8 cellular contexts compared by ENCODE assay signal in genomic region chr10:15898046-15898445, GRCh38. TPM values are rescaled to one million over a fixed set of nuclear protein-coding genes. Genes with fewer than 3 reads are reported as not detected.
A peak's percentile ranks its signal among the peaks of the same experiment; 100 is the strongest.
DNase-seq lines count a peak whose midpoint lies in the region; ATAC-seq and TF ChIP-seq lines count a peak whose summit lies in the region.
"Had no signal": no experiment of that assay in that cellular context is flagged by ENCODE, and none has a peak within 500 bp of the region (broad histone marks: within the 10 kb centered on the region; RNA-seq: fewer than 3 reads in every experiment).

No MANE protein-coding gene starts in this region.

- H3K27ac Mint-ChIP-seq in neural progenitor cell: no peak overlapping the region

- H3K27me3 ChIP-seq in GM06990 (replicated peaks; ENCODE audit: control insufficient read depth, insufficient read depth, low read length) (peaks cover 2% of the 10 kb centered on the region; the same call in 1 of the 2 replicates), neural progenitor cell (no peaks in the 10 kb centered on the region)

- no peak for ATAC-seq in HG03521 (IDR thresholded peaks at IDR 0.05; ENCODE audit: unreplicated experiment)
- ATAC-seq in GM19035 (IDR thresholded peaks at IDR 0.05; ENCODE audit: unreplicated experiment): no peak

- H3K27me3 Mint-ChIP-seq in neural progenitor cell (ENCODE audit: insufficient read depth, low read depth): peaks cover 2% of the 10 kb centered on the region

- no peak overlapping the region for H2AFZ ChIP-seq in neural progenitor cell (replicated peaks)

- no peaks in the 10 kb centered on the region for H3K4me1 ChIP-seq in neural progenitor cell

- no peaks in the 10 kb centered on the region for H4K20me1 ChIP-seq in neural progenitor cell (ENCODE audit: low read depth)

- H3K36me3 ChIP-seq in GM06990 (ENCODE audit: control insufficient read depth, insufficient read depth, low read length) (no peaks in the 10 kb centered on the region), neural progenitor cell (no peaks in the 10 kb centered on the region)

- in situ Hi-C loops in astrocyte of the spinal cord (cut with HindIII; ENCODE audit: low sequenced_read_pairs): no loop called here

- TF ChIP-seq CTCF in GM06990 (IDR thresholded peaks at IDR 0.05; ENCODE audit: insufficient read depth, low read length, poor library complexity, severe bottlenecking): peak; percentile 26
- peak; percentile 27 for TF ChIP-seq CTCF in astrocyte of the spinal cord (IDR thresholded peaks at IDR 0.05; ENCODE audit: low read depth, low read length)
- peak; percentile 39 for TF ChIP-seq CTCF in neural progenitor cell (IDR thresholded peaks at IDR 0.05)

- H3K9ac ChIP-seq in neural progenitor cell: no peak overlapping the region

- H3K4me2 ChIP-seq in neural progenitor cell: no peak overlapping the region

- no peaks in the 10 kb centered on the region for H3K9me3 ChIP-seq in neural progenitor cell (ENCODE audit: low read depth)

- DNase-seq in GM06990 (ENCODE audit: extremely low read depth, insufficient read length) (no peak), HT1080 (ENCODE audit: low read depth) (peak; percentile 56), astrocyte of the spinal cord (ENCODE audit: low read depth, low spot score) (peak; percentile 5), neural progenitor cell (ENCODE audit: low spot score) (no peak), NCI-H446 treated with DMSO at 0.1 percent for 48 hours (lab: John Stamatoyannopoulos, UW) (no peak)
- DNase-seq: NCI-H1092 treated with DMSO at 0.1 percent for 48 hours had no signal

- no peaks in the 10 kb centered on the region for H3K36me3 Mint-ChIP-seq in neural progenitor cell

- H3K4me3 ChIP-seq in GM06990 (replicated peaks; ENCODE audit: low read depth, low read length) (no peak overlapping the region), astrocyte of the spinal cord (ENCODE audit: low read depth, low read length) (no peak overlapping the region), neural progenitor cell (no peak overlapping the region)

- H3F3A ChIP-seq in neural progenitor cell (ENCODE audit: low read depth): no peaks in the 10 kb centered on the region

- no peak overlapping the region for H3K27ac ChIP-seq in neural progenitor cell

- no peaks in the 10 kb centered on the region for H3K4me1 Mint-ChIP-seq in neural progenitor cell

- no peaks in the 10 kb centered on the region for H3K9me3 Mint-ChIP-seq in neural progenitor cell

- H3K4me3 Mint-ChIP-seq in neural progenitor cell: no peak overlapping the region

- H3K79me2 ChIP-seq in neural progenitor cell (ENCODE audit: low read depth): no peaks in the 10 kb centered on the region

RNA-seq across cellular contexts. Expression of gene MINDY3, which starts 37.7 kb away (rescaled TPM):
- total RNA-seq in HT1080 (2014; rRNA removed; shearing (Covaris generic)): 15.4 and 17.4 TPM in 2 replicates
- polyA plus RNA-seq in HT1080 (2015; cell fraction: cytosol; rRNA removed): 23.3 and 28.2 TPM in 2 replicates
- 47.6 and 48.4 TPM in 2 replicates for polyA plus RNA-seq in HT1080 (2015; cell fraction: nucleus; rRNA removed)
- 18.1 and 28.2 TPM in 2 replicates for total RNA-seq in neural progenitor cell (ENCODE audit: low replicate concordance)

Comparison
In these comparisons a context has a peak if more than half of its experiments do, and no peak if none do; other contexts are left out.
1. DNase-seq: peak in HT1080 (single experiment) and astrocyte of the spinal cord (single experiment); none in GM06990 (single experiment), neural progenitor cell (single experiment) and NCI-H446 treated with DMSO at 0.1 percent for 48 hours (single experiment).
2. Peak in every context shown above with its lines, with median percentiles within 50 percentile points of each other: CTCF ChIP-seq.